7 cellular contexts compared by ENCODE assay signal in the genomic region with DNA sequence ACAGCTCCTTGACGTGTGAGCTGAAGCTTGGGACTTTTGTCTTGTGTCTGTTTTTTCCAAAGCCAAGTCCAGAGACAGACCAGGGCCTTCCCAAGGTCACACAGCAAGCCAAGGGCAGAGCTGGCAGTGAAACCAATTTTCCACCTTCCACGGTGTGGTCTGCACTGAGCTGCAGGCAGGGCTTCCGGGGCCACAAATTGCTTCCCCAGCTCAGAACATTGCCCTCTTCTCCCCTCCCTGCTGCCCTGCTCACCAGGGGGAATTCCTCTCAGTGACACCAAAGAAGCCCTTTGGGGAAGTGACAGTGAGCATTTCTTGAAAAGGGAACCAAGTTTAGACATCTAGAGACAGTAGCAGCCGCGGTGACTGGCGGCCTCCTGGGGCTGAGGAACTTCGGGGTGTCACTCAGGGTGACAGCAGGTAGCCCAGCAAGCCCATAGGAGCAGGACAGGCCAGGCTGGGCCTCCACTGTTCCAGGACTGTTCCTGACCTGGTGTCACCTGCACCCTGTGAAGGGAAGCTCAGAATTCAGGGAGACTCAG. TPM values are rescaled to one million over a fixed set of nuclear protein-coding genes. Genes with fewer than 3 reads are reported as not detected.
DNase-seq lines count a peak whose midpoint lies in the region; ATAC-seq and TF ChIP-seq lines count a peak whose summit lies in the region.

No MANE protein-coding gene starts in this region.

- H3K4ac ChIP-seq in trophoblast cell (ENCODE audit: low read depth, low read length) (no peak overlapping the region), H9 (ENCODE audit: low read depth, low read length) (no peak overlapping the region)

- H4K8ac ChIP-seq in trophoblast cell (ENCODE audit: low read depth, low read length): no peak overlapping the region
- no peak overlapping the region for H4K8ac ChIP-seq in H9 (replicated peaks; ENCODE audit: insufficient read length, low read depth, low read length)

- no peaks in the 10 kb centered on the region for H3K27me3 ChIP-seq in trophoblast cell (ENCODE audit: insufficient read depth, low read length)
- no peaks in the 10 kb centered on the region for H3K27me3 ChIP-seq in H9 (ENCODE audit: insufficient read depth, low read length)

- H3K23ac ChIP-seq in trophoblast cell (ENCODE audit: low read length) (no peak overlapping the region), H9 (ENCODE audit: insufficient read length, low read depth, low read length) (no peak overlapping the region)

- no peak overlapping the region for H2BK120ac ChIP-seq in trophoblast cell (ENCODE audit: insufficient read depth, low read length, poor library complexity)
- no peak overlapping the region for H2BK120ac ChIP-seq in H9 (ENCODE audit: low read depth, low read length, poor library complexity, severe bottlenecking)

- no peak overlapping the region for H2BK20ac ChIP-seq in H9 (ENCODE audit: low read depth, low read length, poor library complexity, severe bottlenecking)

- H3K4me1 ChIP-seq in trophoblast cell (ENCODE audit: control insufficient read depth in 1 of 2, insufficient read depth in 2 of 2, low read length in 2 of 2): peaks cover 21 to 26% of the 10 kb centered on the region in 2 experiments
- H3K4me1 ChIP-seq in H9 (ENCODE audit: insufficient read depth, low read length): no peaks in the 10 kb centered on the region; the same call in 1 of the 2 replicates

- no peak overlapping the region for H4K12ac ChIP-seq in trophoblast cell (ENCODE audit: low read depth, low read length)

- peaks cover 4% of the 10 kb centered on the region for H3K27me3 Mint-ChIP-seq in brain
- H3K27me3 Mint-ChIP-seq in H9 (ENCODE audit: low read depth): peaks cover 11% of the 10 kb centered on the region

- H4K91ac ChIP-seq in trophoblast cell (ENCODE audit: low read depth, low read length): peak overlapping the region; percentile 21
- no peak overlapping the region for H4K91ac ChIP-seq in H9 (ENCODE audit: insufficient read length, low read depth, low read length)

- H3K4me3 Mint-ChIP-seq in brain (peak overlapping the region in 2 of 5 experiments; percentile 30 to 40), H9 (no peak overlapping the region)

- H2BK5ac ChIP-seq in trophoblast cell (ENCODE audit: low read depth, low read length, poor library complexity): no peak overlapping the region
- H2BK5ac ChIP-seq in H9 (ENCODE audit: insufficient read length, low read length): no peak overlapping the region

- peak; percentile 71 for ATAC-seq in GM19324 (IDR thresholded peaks at IDR 0.05; ENCODE audit: low FRiP score, unreplicated experiment)
- ATAC-seq in HG03196 (IDR thresholded peaks at IDR 0.05; ENCODE audit: unreplicated experiment): peak; percentile 50

- DNase-seq in T-helper 9 cell: peak; percentile 56
- peak; percentile 29 to 44 for DNase-seq in trophoblast cell
- DNase-seq in ureter (ENCODE audit: low spot score): no peak
- no peak for DNase-seq in H9

- no peaks in the 10 kb centered on the region for H3K9me3 ChIP-seq in trophoblast cell (ENCODE audit: insufficient read depth, low read depth, low read length)
- no peaks in the 10 kb centered on the region for H3K9me3 ChIP-seq in H9 (ENCODE audit: control insufficient read depth, low read depth, low read length)

- H4K20me1 ChIP-seq in H9 (ENCODE audit: control insufficient read depth, insufficient read depth, insufficient read length): no peaks in the 10 kb centered on the region

- no peak overlapping the region for H2BK15ac ChIP-seq in H9 (ENCODE audit: low read depth, low read length)

- H3K56ac ChIP-seq in H9 (ENCODE audit: insufficient read length, low read depth, low read length): no peak overlapping the region

- WGBS in trophoblast cell (ENCODE audit: extremely low coverage, insufficient coverage, insufficient read length): no CpG with 5 or more reads among the region's 7 CpGs
- no CpG with 5 or more reads among the region's 7 CpGs for WGBS in H9 (ENCODE audit: extremely low coverage, insufficient read length, low lambda C conversion rate)

- no peak overlapping the region for H2AK5ac ChIP-seq in trophoblast cell (ENCODE audit: low read length)
- no peak overlapping the region for H2AK5ac ChIP-seq in H9 (ENCODE audit: insufficient read length, low read length)

- H3K9me3 Mint-ChIP-seq in brain: no peaks in the 10 kb centered on the region
- no peaks in the 10 kb centered on the region; a peak in 1 of 5 replicates for H3K9me3 Mint-ChIP-seq in H9

- H3K23me2 ChIP-seq in H9 (ENCODE audit: insufficient read length, low read depth, low read length, poor library complexity, severe bottlenecking): peaks cover 3% of the 10 kb centered on the region

- peaks cover 4% of the 10 kb centered on the region for H3K79me1 ChIP-seq in trophoblast cell (ENCODE audit: low read length)
- H3K79me1 ChIP-seq in H9 (ENCODE audit: insufficient read depth, low read depth, low read length, poor library complexity, severe bottlenecking): no peaks in the 10 kb centered on the region

- H4K5ac ChIP-seq in H9 (ENCODE audit: insufficient read length, low read depth, low read length): no peak overlapping the region

- H3K9ac ChIP-seq in trophoblast cell (ENCODE audit: low read length): no peak overlapping the region
- no peak overlapping the region for H3K9ac ChIP-seq in H9 (ENCODE audit: extremely low read depth, insufficient read length, low read length)

- H3K36me3 Mint-ChIP-seq in brain (no peaks in the 10 kb centered on the region), H9 (ENCODE audit: insufficient read depth in 1 of 3, low read depth in 3 of 3) (no peaks in the 10 kb centered on the region)

- peaks cover 90% of the 10 kb centered on the region for H3K4me1 Mint-ChIP-seq in brain
- H3K4me1 Mint-ChIP-seq in H9: peaks cover 59 to 68% of the 10 kb centered on the region in 2 experiments

- H3K27ac Mint-ChIP-seq in brain: peak overlapping the region in 4 of 5 experiments; percentile 90 to 96 (median 94)
- peak overlapping the region in 1 of 3 experiments; percentile 84; a peak in 2 of 7 replicates for H3K27ac Mint-ChIP-seq in H9

- H3K27ac ChIP-seq in trophoblast cell (ENCODE audit: low read depth, low read length) (no peak overlapping the region), H9 (ENCODE audit: insufficient read length, low read depth, low read length) (no peak overlapping the region)

- H3K4me2 ChIP-seq in trophoblast cell (ENCODE audit: low read length) (no peak overlapping the region), H9 (ENCODE audit: insufficient read depth, insufficient read length, low read length) (no peak overlapping the region)

- no peak overlapping the region for H2BK12ac ChIP-seq in trophoblast cell (ENCODE audit: low read length)
- no peak overlapping the region for H2BK12ac ChIP-seq in H9 (ENCODE audit: insufficient read length, low read depth, low read length)

- TF ChIP-seq CTCF in brain (conservative IDR thresholded peaks at IDR 0.05) (no peak), H9 (conservative IDR thresholded peaks at IDR 0.05) (no peak)

- no peak overlapping the region for H3K4me3 ChIP-seq in trophoblast cell (ENCODE audit: low read depth, low read length)

- H3T11ph ChIP-seq in H9 (ENCODE audit: low read length): no peak overlapping the region

- H2AFZ ChIP-seq in trophoblast cell (ENCODE audit: insufficient read depth, low read length, poor library complexity): no peak overlapping the region
- H2AFZ ChIP-seq in H9 (ENCODE audit: low read length): no peak overlapping the region

- H3K79me2 ChIP-seq in trophoblast cell (ENCODE audit: control insufficient read depth, insufficient read depth, low read length, poor library complexity): no peaks in the 10 kb centered on the region
- H3K79me2 ChIP-seq in H9 (ENCODE audit: insufficient read depth, low read length): no peaks in the 10 kb centered on the region

- H3K18ac ChIP-seq in trophoblast cell (ENCODE audit: low read length) (no peak overlapping the region), H9 (ENCODE audit: insufficient read length, low read depth, low read length) (no peak overlapping the region)

- H3K14ac ChIP-seq in trophoblast cell (ENCODE audit: low read length) (no peak overlapping the region), H9 (ENCODE audit: insufficient read depth, low read length) (no peak overlapping the region)

- no peaks in the 10 kb centered on the region for H3K36me3 ChIP-seq in trophoblast cell (ENCODE audit: control insufficient read depth in 1 of 2, insufficient read depth in 2 of 2, low read length in 2 of 2)

RNA-seq across cellular contexts. Expression of a gene that starts 9.2 kb away (rescaled TPM):
- 0.63 TPM for polyA plus RNA-seq in brain (ENCODE audit: insufficient read depth, low read depth, low replicate concordance)
- not detected in 2 replicates for polyA plus RNA-seq in trophoblast cell (2013)
- total RNA-seq in ureter: 1.6 TPM
- 0.70 and 0.79 TPM in 2 replicates for total RNA-seq in H9 (2021)

RNA-seq across cellular contexts. Expression of a gene that starts 18.3 kb away (rescaled TPM):
- 9.6 TPM for polyA plus RNA-seq in brain (ENCODE audit: insufficient read depth, low read depth, low replicate concordance)
- 0.01 TPM in 1 of 2 replicates, not detected in the other for polyA plus RNA-seq in trophoblast cell (2013)
- total RNA-seq in ureter (0.81 TPM), H9 (2021) (0.15 and 0.42 TPM in 2 replicates)

Comparison
In these comparisons a context has a peak if more than half of its experiments do, and no peak if none do; other contexts are left out.
1. DNase-seq: peak in T-helper 9 cell (single experiment) and trophoblast cell (2 of 2); none in ureter (single experiment) and H9 (single experiment).